Comparison of ENCODE assay signal across 2 cellular contexts in genomic region chr7:155735442-155736118, GRCh38.
TF ChIP-seq lines count a peak whose summit lies in the region.

No MANE protein-coding gene starts in this region.

TF ChIP-seq in HEK293T, 16 proteins besides CTCF, POLR2A, EP300 and RAD21 (continued from another document):
- TF ChIP-seq PKNOX1 (IDR thresholded peaks at IDR 0.05): peak; percentile 41; the same call in 1 of the 2 replicates
- TF ChIP-seq ARNT (IDR thresholded peaks at IDR 0.05): no peak

TF ChIP-seq in GM12878, 131 proteins besides CTCF, POLR2A, EP300 and RAD21 (continued from another document):
- TF ChIP-seq E2F8 (IDR thresholded peaks at IDR 0.05; ENCODE audit: low read depth, partially characterized antibody) (no peak), IRF4 (IDR thresholded peaks at IDR 0.05; ENCODE audit: low read depth, low read length) (no peak), ASH2L (IDR thresholded peaks at IDR 0.05; ENCODE audit: borderline replicate concordance, low read depth) (no peak), GABPA (IDR thresholded peaks at IDR 0.05; ENCODE audit: low read depth) (no peak), FOXK2 (IDR thresholded peaks at IDR 0.05) (no peak), FOXM1 (IDR thresholded peaks at IDR 0.05; ENCODE audit: low read depth, low read length) (no peak), ZSCAN29 (IDR thresholded peaks at IDR 0.05) (no peak), ZNF687 (IDR thresholded peaks at IDR 0.05) (no peak), ZNF622 (IDR thresholded peaks at IDR 0.05) (no peak), CREM (IDR thresholded peaks at IDR 0.05; ENCODE audit: low read depth) (no peak), CBX3 (IDR thresholded peaks at IDR 0.05; ENCODE audit: borderline replicate concordance, low read depth) (no peak), ZNF274 (IDR thresholded peaks at IDR 0.05; ENCODE audit: insufficient read depth, insufficient read length) (no peak), SREBF2 (IDR thresholded peaks at IDR 0.05; ENCODE audit: low read length) (no peak), REST (IDR thresholded peaks at IDR 0.05; ENCODE audit: low read depth, low read length) (no peak), SMAD5 (IDR thresholded peaks at IDR 0.05; ENCODE audit: low read depth) (no peak)
TF ChIP-seq in GM12878: peak in this region for 0.
